ENCODE assay signal across 10 cellular contexts in genomic region chr1:203744008-203744972, GRCh38. TPM values are rescaled to one million over a fixed set of nuclear protein-coding genes. Genes with fewer than 3 reads are reported as not detected.
DNase-seq lines count a peak whose midpoint lies in the region; ATAC-seq and TF ChIP-seq lines count a peak whose summit lies in the region.
"Had no signal": no experiment of that assay in that cellular context is flagged by ENCODE, and none has a peak within 500 bp of the region (broad histone marks: within the 10 kb centered on the region; RNA-seq: fewer than 3 reads in every experiment).

No MANE protein-coding gene starts in this region.

- peaks cover 8% of the 10 kb centered on the region for H3K36me3 Mint-ChIP-seq in activated CD4-positive, alpha-beta T cell treated with anti-CD3 and anti-CD28 coated beads for 36 hours (ENCODE audit: low read depth)

- CTCF ChIA-PET in activated CD4-positive, alpha-beta T cell treated with anti-CD3 and anti-CD28 coated beads for 36 hours (lab: Charles Lee) = interaction anchor here (0.7 to 1.1 kb wide), 6 partner anchors 11 to 257 kb away, joined by 3 read pairs; no protein-coding TSS in a partner anchor

- peak; percentile 35 for DNase-seq in activated CD4-positive, alpha-beta T cell treated with anti-CD3 and anti-CD28 coated beads for 36 hours
- no peak for DNase-seq in activated CD4-positive, alpha-beta T cell treated with anti-CD3 and anti-CD28 coated beads for 1 hour
- DNase-seq in activated CD4-positive, alpha-beta T cell treated with anti-CD3 and anti-CD28 coated beads for 48 hours = peak; percentile 14
- peak; percentile 46 for DNase-seq in fibroblast of mammary gland (ENCODE audit: low read depth)
- DNase-seq in pons (ENCODE audit: low spot score) = peak; percentile 57
- no peak for DNase-seq in NCI-H2081 treated with DMSO at 0.1 percent for 48 hours (lab: John Stamatoyannopoulos, UW)

- peak overlapping the region; percentile 76 for H3K27ac Mint-ChIP-seq in activated CD4-positive, alpha-beta T cell treated with anti-CD3 and anti-CD28 coated beads for 36 hours

- peak; percentile 65 for ATAC-seq in activated CD4-positive, alpha-beta T cell treated with anti-CD3 and anti-CD28 coated beads for 36 hours
- ATAC-seq in HG03432 (IDR thresholded peaks at IDR 0.05; ENCODE audit: unreplicated experiment) (no peak), HG03442 (IDR thresholded peaks at IDR 0.05; ENCODE audit: unreplicated experiment) (no peak)
- ATAC-seq: A549 had no signal

- H3K4me3 ChIP-seq in fibroblast of mammary gland (ENCODE audit: control insufficient read depth, low read depth, low read length) = no peak overlapping the region
- H3K4me3 ChIP-seq: A549 had no signal

- no peaks in the 10 kb centered on the region for H3K27me3 Mint-ChIP-seq in activated CD4-positive, alpha-beta T cell treated with anti-CD3 and anti-CD28 coated beads for 36 hours

- H3K4me3 Mint-ChIP-seq in activated CD4-positive, alpha-beta T cell treated with anti-CD3 and anti-CD28 coated beads for 36 hours = peak overlapping the region; percentile 19

- POLR2A ChIA-PET in activated CD4-positive, alpha-beta T cell treated with anti-CD3 and anti-CD28 coated beads for 36 hours (lab: Charles Lee) = interaction anchor here (1.6 kb wide), 1 partner anchor 21 kb away, joined by 4 read pairs; the partner anchor contains the start of gene LAX1

- no peak for TF ChIP-seq CTCF in fibroblast of mammary gland (conservative IDR thresholded peaks at IDR 0.05; ENCODE audit: control insufficient read depth, insufficient read depth, low read depth, low read length)

- peaks cover 21% of the 10 kb centered on the region for H3K4me1 Mint-ChIP-seq in activated CD4-positive, alpha-beta T cell treated with anti-CD3 and anti-CD28 coated beads for 36 hours

- no peaks in the 10 kb centered on the region for H3K9me3 Mint-ChIP-seq in activated CD4-positive, alpha-beta T cell treated with anti-CD3 and anti-CD28 coated beads for 36 hours (ENCODE audit: low read depth)

- intact Hi-C loops in activated CD4-positive, alpha-beta T cell treated with anti-CD3 and anti-CD28 coated beads for 36 hours (cut with DNase I, micrococcal nuclease) = no loop called here

RNA-seq across cellular contexts. Expression of gene LAX1, which starts 20.7 kb away (rescaled TPM):
- 10 to 100 TPM; 20.6 TPM for total RNA-seq in activated CD4-positive, alpha-beta T cell treated with anti-CD3 and anti-CD28 coated beads for 36 hours
- total RNA-seq: SK-MEL-5 had no signal

RNA-seq across cellular contexts. Expression of gene ZBED6, which starts 51.1 kb away (rescaled TPM):
- 10 to 100 TPM; 16.4 to 19.3 TPM for total RNA-seq in activated CD4-positive, alpha-beta T cell treated with anti-CD3 and anti-CD28 coated beads for 36 hours

RNA-seq across cellular contexts. Expression of gene ZC3H11A, which starts 51.1 kb away (rescaled TPM):
- 100 to 1,000 TPM in 1 of 2 experiments, 10 to 100 TPM in 1; 92.8 to 112 TPM for total RNA-seq in activated CD4-positive, alpha-beta T cell treated with anti-CD3 and anti-CD28 coated beads for 36 hours

Comparison
In these comparisons a context has a peak if more than half of its experiments do, and no peak if none do; other contexts are left out.
1. DNase-seq: peak in activated CD4-positive, alpha-beta T cell treated with anti-CD3 and anti-CD28 coated beads for 36 hours (single experiment), activated CD4-positive, alpha-beta T cell treated with anti-CD3 and anti-CD28 coated beads for 48 hours (single experiment), fibroblast of mammary gland (single experiment) and pons (single experiment); none in activated CD4-positive, alpha-beta T cell treated with anti-CD3 and anti-CD28 coated beads for 1 hour (single experiment) and NCI-H2081 treated with DMSO at 0.1 percent for 48 hours (single experiment).